8 cellular contexts compared by ENCODE assay signal in genomic region chr20:31721408-31722332, GRCh38.
DNase-seq lines count a peak whose midpoint lies in the region; ATAC-seq and TF ChIP-seq lines count a peak whose summit lies in the region.

No MANE protein-coding gene starts in this region.

- no peaks in the 10 kb centered on the region for H3K27me3 Mint-ChIP-seq in T-helper 1 cell treated with Interleukin-12 subunit alpha and Interleukin-12 subunit beta and Interleukin-4 antibody, amounts not matched to agents 30 μg/mL and 1 μg/mL, for 36 hours (ENCODE audit: low read depth)
- peaks cover 3% of the 10 kb centered on the region for H3K27me3 Mint-ChIP-seq in nephron progenitor cell (ENCODE audit: low read depth, poor library complexity)

- no peak for ATAC-seq in GM21447 (IDR thresholded peaks at IDR 0.05; ENCODE audit: unreplicated experiment)
- ATAC-seq in HG03025 (IDR thresholded peaks at IDR 0.05; ENCODE audit: low FRiP score, unreplicated experiment): no peak
- no peak for ATAC-seq in HG03439 (IDR thresholded peaks at IDR 0.05; ENCODE audit: unreplicated experiment)

- peaks cover 33% of the 10 kb centered on the region for H3K4me1 Mint-ChIP-seq in T-helper 1 cell treated with Interleukin-12 subunit alpha and Interleukin-12 subunit beta and Interleukin-4 antibody, amounts not matched to agents 30 μg/mL and 1 μg/mL, for 36 hours (ENCODE audit: low read depth)
- H3K4me1 Mint-ChIP-seq in nephron progenitor cell: peaks cover 51% of the 10 kb centered on the region

- H3K4me3 ChIP-seq in epithelial cell of esophagus (ENCODE audit: low read length): peak overlapping the region; percentile 88

- H3K4me3 Mint-ChIP-seq in T-helper 1 cell treated with Interleukin-12 subunit alpha and Interleukin-12 subunit beta and Interleukin-4 antibody, amounts not matched to agents 30 μg/mL and 1 μg/mL, for 36 hours: peak overlapping the region; percentile 97
- peak overlapping the region; percentile 88 for H3K4me3 Mint-ChIP-seq in nephron progenitor cell

- peak overlapping the region; percentile 91 for H3K27ac Mint-ChIP-seq in T-helper 1 cell treated with Interleukin-12 subunit alpha and Interleukin-12 subunit beta and Interleukin-4 antibody, amounts not matched to agents 30 μg/mL and 1 μg/mL, for 36 hours
- H3K27ac Mint-ChIP-seq in nephron progenitor cell: no peak overlapping the region

- H3K36me3 Mint-ChIP-seq in T-helper 1 cell treated with Interleukin-12 subunit alpha and Interleukin-12 subunit beta and Interleukin-4 antibody, amounts not matched to agents 30 μg/mL and 1 μg/mL, for 36 hours (ENCODE audit: low read depth): peaks cover 52% of the 10 kb centered on the region
- peaks cover 35% of the 10 kb centered on the region for H3K36me3 Mint-ChIP-seq in nephron progenitor cell (ENCODE audit: low read depth)

- H3K9me3 Mint-ChIP-seq in T-helper 1 cell treated with Interleukin-12 subunit alpha and Interleukin-12 subunit beta and Interleukin-4 antibody, amounts not matched to agents 30 μg/mL and 1 μg/mL, for 36 hours: no peaks in the 10 kb centered on the region
- no peaks in the 10 kb centered on the region for H3K9me3 Mint-ChIP-seq in nephron progenitor cell

- peak; percentile 47 for DNase-seq in DMS53 (lab: John Stamatoyannopoulos, UW)
- DNase-seq in DMS53 treated with DMSO at 0.1 percent for 48 hours (lab: John Stamatoyannopoulos, UW; ENCODE audit: unreplicated experiment): no peak
- no peak for DNase-seq in epithelial cell of esophagus (ENCODE audit: low read depth)
- DNase-seq in nephron progenitor cell: no peak

- TF ChIP-seq CTCF in epithelial cell of esophagus (IDR thresholded peaks at IDR 0.05; ENCODE audit: insufficient read depth, low read depth, low read length, missing control alignments): no peak
- no peak for TF ChIP-seq CTCF in nephron progenitor cell (IDR thresholded peaks at IDR 0.05)
